1 cellular context compared by ENCODE assay signal in the genomic region with DNA sequence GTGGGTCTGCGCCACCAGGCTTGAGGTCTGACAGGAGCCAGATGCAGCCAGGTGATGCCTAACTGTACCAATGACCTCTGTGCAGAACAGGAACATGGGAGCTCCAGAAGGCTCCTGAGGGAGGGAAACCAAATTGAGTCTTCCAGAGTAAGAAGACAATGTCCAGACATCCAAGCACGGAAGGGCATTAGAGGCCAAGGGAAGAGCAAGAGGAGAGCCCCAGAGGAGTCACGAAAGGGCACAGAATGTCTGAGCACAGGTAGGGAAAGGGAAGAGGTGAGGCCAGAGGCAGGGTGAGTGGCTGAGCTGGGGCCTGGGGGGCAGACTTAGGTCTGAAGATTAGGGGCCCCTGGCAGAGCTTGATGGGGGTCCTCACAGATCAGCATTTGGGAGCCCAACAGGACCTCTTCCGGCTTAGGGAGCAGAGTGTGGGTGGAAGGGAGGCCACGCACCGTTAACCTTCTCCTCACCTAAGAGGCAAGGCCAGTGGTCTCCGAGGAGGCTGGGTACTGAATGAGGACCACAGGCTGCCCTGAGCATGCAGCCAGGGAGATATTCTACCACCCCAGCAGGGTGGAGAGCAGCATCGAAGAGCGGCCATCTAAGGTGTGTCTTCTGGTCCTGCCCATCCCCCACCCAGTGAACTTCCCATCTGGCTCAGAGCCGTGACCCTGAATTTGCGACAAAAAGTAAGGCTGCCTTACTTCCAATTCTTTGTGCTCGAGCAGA.
TF ChIP-seq lines count a peak whose summit lies in the region.

No MANE protein-coding gene starts in this region.

TF ChIP-seq in HepG2, 621 proteins besides CTCF, POLR2A, EP300 and RAD21:
- TF ChIP-seq DNMT3B (CRISPR knock-in tag; conservative IDR thresholded peaks at IDR 0.05) (no peak), AGO2 (optimal IDR thresholded peaks at IDR 0.05; ENCODE audit: low read depth, low read length) (no peak), ZNF777 (CRISPR knock-in tag; IDR thresholded peaks at IDR 0.05) (no peak), SSRP1 (CRISPR knock-in tag; IDR thresholded peaks at IDR 0.05) (0 out of 2 replicates have a peak, but pooled peaks have one; percentile 18), RBM22 (optimal IDR thresholded peaks at IDR 0.05; ENCODE audit: low read length) (peak; percentile 87), POLR2G (IDR thresholded peaks at IDR 0.05; ENCODE audit: low read depth, low read length) (peak; percentile 36; the same call in 1 of the 2 replicates), MEIS1 (CRISPR knock-in tag; IDR thresholded peaks at IDR 0.05; ENCODE audit: borderline replicate concordance) (no peak), FOXO1 (CRISPR knock-in tag; IDR thresholded peaks at IDR 0.05) (no peak), KDM5A (IDR thresholded peaks at IDR 0.05; ENCODE audit: borderline replicate concordance, low read length) (no peak), NONO (IDR thresholded peaks at IDR 0.05) (no peak), NONO (CRISPR knock-in tag; conservative IDR thresholded peaks at IDR 0.05) (0 out of 2 replicates have a peak, but pooled peaks have one; percentile 23), ZNF430 (CRISPR knock-in tag; IDR thresholded peaks at IDR 0.05) (0 out of 2 replicates have a peak, but pooled peaks have one; percentile 5), ISX (CRISPR knock-in tag; conservative IDR thresholded peaks at IDR 0.05) (no peak), CEBPG (CRISPR knock-in tag; IDR thresholded peaks at IDR 0.05) (no peak), KMT2A (CRISPR knock-in tag; IDR thresholded peaks at IDR 0.05) (0 out of 2 replicates have a peak, but pooled peaks have one; percentile 40), TMF1 (CRISPR knock-in tag; IDR thresholded peaks at IDR 0.05; ENCODE audit: low read depth) (no peak), ZNF737 (CRISPR knock-in tag; IDR thresholded peaks at IDR 0.05; ENCODE audit: borderline replicate concordance) (no peak)
- TF ChIP-seq, protein P1, sequence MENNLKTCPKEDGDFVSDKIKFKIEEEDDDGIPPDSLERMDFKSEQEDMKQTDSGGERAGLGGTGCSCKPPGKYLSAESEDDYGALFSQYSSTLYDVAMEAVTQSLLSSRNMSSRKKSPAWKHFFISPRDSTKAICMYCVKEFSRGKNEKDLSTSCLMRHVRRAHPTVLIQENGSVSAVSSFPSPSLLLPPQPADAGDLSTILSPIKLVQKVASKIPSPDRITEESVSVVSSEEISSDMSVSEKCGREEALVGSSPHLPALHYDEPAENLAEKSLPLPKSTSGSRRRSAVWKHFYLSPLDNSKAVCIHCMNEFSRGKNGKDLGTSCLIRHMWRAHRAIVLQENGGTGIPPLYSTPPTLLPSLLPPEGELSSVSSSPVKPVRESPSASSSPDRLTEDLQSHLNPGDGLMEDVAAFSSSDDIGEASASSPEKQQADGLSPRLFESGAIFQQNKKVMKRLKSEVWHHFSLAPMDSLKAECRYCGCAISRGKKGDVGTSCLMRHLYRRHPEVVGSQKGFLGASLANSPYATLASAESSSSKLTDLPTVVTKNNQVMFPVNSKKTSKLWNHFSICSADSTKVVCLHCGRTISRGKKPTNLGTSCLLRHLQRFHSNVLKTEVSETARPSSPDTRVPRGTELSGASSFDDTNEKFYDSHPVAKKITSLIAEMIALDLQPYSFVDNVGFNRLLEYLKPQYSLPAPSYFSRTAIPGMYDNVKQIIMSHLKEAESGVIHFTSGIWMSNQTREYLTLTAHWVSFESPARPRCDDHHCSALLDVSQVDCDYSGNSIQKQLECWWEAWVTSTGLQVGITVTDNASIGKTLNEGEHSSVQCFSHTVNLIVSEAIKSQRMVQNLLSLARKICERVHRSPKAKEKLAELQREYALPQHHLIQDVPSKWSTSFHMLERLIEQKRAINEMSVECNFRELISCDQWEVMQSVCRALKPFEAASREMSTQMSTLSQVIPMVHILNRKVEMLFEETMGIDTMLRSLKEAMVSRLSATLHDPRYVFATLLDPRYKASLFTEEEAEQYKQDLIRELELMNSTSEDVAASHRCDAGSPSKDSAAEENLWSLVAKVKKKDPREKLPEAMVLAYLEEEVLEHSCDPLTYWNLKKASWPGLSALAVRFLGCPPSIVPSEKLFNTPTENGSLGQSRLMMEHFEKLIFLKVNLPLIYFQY (CRISPR knock-in tag; IDR thresholded peaks at IDR 0.05; ENCODE audit: borderline replicate concordance), result no peak
- TF ChIP-seq, protein P2, sequence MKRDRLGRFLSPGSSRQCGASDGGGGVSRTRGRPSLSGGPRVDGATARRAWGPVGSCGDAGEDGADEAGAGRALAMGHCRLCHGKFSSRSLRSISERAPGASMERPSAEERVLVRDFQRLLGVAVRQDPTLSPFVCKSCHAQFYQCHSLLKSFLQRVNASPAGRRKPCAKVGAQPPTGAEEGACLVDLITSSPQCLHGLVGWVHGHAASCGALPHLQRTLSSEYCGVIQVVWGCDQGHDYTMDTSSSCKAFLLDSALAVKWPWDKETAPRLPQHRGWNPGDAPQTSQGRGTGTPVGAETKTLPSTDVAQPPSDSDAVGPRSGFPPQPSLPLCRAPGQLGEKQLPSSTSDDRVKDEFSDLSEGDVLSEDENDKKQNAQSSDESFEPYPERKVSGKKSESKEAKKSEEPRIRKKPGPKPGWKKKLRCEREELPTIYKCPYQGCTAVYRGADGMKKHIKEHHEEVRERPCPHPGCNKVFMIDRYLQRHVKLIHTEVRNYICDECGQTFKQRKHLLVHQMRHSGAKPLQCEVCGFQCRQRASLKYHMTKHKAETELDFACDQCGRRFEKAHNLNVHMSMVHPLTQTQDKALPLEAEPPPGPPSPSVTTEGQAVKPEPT (CRISPR knock-in tag; IDR thresholded peaks at IDR 0.05; ENCODE audit: low read depth), result no peak
- TF ChIP-seq, protein P3, sequence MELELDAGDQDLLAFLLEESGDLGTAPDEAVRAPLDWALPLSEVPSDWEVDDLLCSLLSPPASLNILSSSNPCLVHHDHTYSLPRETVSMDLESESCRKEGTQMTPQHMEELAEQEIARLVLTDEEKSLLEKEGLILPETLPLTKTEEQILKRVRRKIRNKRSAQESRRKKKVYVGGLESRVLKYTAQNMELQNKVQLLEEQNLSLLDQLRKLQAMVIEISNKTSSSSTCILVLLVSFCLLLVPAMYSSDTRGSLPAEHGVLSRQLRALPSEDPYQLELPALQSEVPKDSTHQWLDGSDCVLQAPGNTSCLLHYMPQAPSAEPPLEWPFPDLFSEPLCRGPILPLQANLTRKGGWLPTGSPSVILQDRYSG (CRISPR knock-in tag; IDR thresholded peaks at IDR 0.05), result no peak
- TF ChIP-seq, protein P4, sequence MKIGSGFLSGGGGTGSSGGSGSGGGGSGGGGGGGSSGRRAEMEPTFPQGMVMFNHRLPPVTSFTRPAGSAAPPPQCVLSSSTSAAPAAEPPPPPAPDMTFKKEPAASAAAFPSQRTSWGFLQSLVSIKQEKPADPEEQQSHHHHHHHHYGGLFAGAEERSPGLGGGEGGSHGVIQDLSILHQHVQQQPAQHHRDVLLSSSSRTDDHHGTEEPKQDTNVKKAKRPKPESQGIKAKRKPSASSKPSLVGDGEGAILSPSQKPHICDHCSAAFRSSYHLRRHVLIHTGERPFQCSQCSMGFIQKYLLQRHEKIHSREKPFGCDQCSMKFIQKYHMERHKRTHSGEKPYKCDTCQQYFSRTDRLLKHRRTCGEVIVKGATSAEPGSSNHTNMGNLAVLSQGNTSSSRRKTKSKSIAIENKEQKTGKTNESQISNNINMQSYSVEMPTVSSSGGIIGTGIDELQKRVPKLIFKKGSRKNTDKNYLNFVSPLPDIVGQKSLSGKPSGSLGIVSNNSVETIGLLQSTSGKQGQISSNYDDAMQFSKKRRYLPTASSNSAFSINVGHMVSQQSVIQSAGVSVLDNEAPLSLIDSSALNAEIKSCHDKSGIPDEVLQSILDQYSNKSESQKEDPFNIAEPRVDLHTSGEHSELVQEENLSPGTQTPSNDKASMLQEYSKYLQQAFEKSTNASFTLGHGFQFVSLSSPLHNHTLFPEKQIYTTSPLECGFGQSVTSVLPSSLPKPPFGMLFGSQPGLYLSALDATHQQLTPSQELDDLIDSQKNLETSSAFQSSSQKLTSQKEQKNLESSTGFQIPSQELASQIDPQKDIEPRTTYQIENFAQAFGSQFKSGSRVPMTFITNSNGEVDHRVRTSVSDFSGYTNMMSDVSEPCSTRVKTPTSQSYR (CRISPR knock-in tag; IDR thresholded peaks at IDR 0.05; ENCODE audit: borderline replicate concordance), result peak; percentile 39; the same call in 1 of the 2 replicates
